10 cellular contexts compared by ENCODE assay signal in genomic region chr11:12112150-12112520, GRCh38. TPM values are rescaled to one million over a fixed set of nuclear protein-coding genes. Genes with fewer than 3 reads are reported as not detected.
DNase-seq lines count a peak whose midpoint lies in the region; ATAC-seq and TF ChIP-seq lines count a peak whose summit lies in the region.
"Had no signal": no experiment of that assay in that cellular context is flagged by ENCODE, and none has a peak within 500 bp of the region (broad histone marks: within the 10 kb centered on the region; RNA-seq: fewer than 3 reads in every experiment).

No MANE protein-coding gene starts in this region.

- no peaks in the 10 kb centered on the region for H3K9me3 ChIP-seq in transverse colon

- peaks cover 77% of the 10 kb centered on the region for H3K4me1 Mint-ChIP-seq in activated T-cell treated with anti-CD3 and anti-CD28 coated beads, Interleukin-2, amount 50 U/mL, for 72 hours (ENCODE audit: low read depth)
- H3K4me1 Mint-ChIP-seq in activated T-cell treated with anti-CD3 and anti-CD28 coated beads, Interleukin-2, amount 50 U/mL, for 4 hours (ENCODE audit: low read depth), result peaks cover 23% of the 10 kb centered on the region
- H3K4me1 Mint-ChIP-seq in brain, result peaks cover 34% of the 10 kb centered on the region

- intact Hi-C loops in transverse colon (cut with DNase I; ENCODE audit: low total_unique reads), result loop anchor here (10.0 kb wide), 2 partner anchors 63 to 123 kb away; no protein-coding TSS in a partner anchor

- H3K4me3 Mint-ChIP-seq in activated T-cell treated with anti-CD3 and anti-CD28 coated beads, Interleukin-2, amount 50 U/mL, for 72 hours, result peak overlapping the region; percentile 82 to 83
- H3K4me3 Mint-ChIP-seq in activated T-cell treated with anti-CD3 and anti-CD28 coated beads, Interleukin-2, amount 50 U/mL, for 4 hours, result no peak overlapping the region
- peak overlapping the region in 3 of 5 experiments; percentile 80 to 86 (median 81) for H3K4me3 Mint-ChIP-seq in brain

- 71% methylated on average over 1 of the region's 1 CpG; no CpG with 5 or more reads in 1 of the 2 donors for WGBS in transverse colon (ENCODE audit: low coverage in 1 of 2), 2 donors

- TF ChIP-seq CTCF in brain (conservative IDR thresholded peaks at IDR 0.05) (no peak), transverse colon (IDR thresholded peaks at IDR 0.05) (no peak)

- peak overlapping the region; percentile 57 for H3K27ac ChIP-seq in layer of hippocampus (ENCODE audit: low read depth, low read length)
- H3K27ac ChIP-seq in transverse colon, result peak overlapping the region; percentile 89 to 98 (median 95)

- no peak overlapping the region for H3K27ac Mint-ChIP-seq in activated T-cell treated with anti-CD3 and anti-CD28 coated beads, Interleukin-2, amount 50 U/mL, for 72 hours
- peak overlapping the region in 1 of 5 experiments; percentile 26 for H3K27ac Mint-ChIP-seq in brain

- in situ Hi-C loops in transverse colon (cut with MboI; ENCODE audit: low pct_ligation_motif_present in 1 of 4, low pct_unique_long_range_greater_than_20kb in 1 of 4, low sequenced_read_pairs in 3 of 4), result no loop called here

- H3K27me3 ChIP-seq in layer of hippocampus (ENCODE audit: control insufficient read depth, insufficient read depth, low read length), result no peaks in the 10 kb centered on the region
- H3K27me3 ChIP-seq in transverse colon, result no peaks in the 10 kb centered on the region

- H3K9me3 Mint-ChIP-seq in activated T-cell treated with anti-CD3 and anti-CD28 coated beads, Interleukin-2, amount 50 U/mL, for 72 hours, result no peaks in the 10 kb centered on the region
- no peaks in the 10 kb centered on the region for H3K9me3 Mint-ChIP-seq in activated T-cell treated with anti-CD3 and anti-CD28 coated beads, Interleukin-2, amount 50 U/mL, for 4 hours
- peaks cover 0 to 3% (median 0%) of the 10 kb centered on the region in 5 experiments for H3K9me3 Mint-ChIP-seq in brain

- no peaks in the 10 kb centered on the region for H3K27me3 Mint-ChIP-seq in activated T-cell treated with anti-CD3 and anti-CD28 coated beads, Interleukin-2, amount 50 U/mL, for 72 hours (ENCODE audit: low read depth)
- no peaks in the 10 kb centered on the region for H3K27me3 Mint-ChIP-seq in activated T-cell treated with anti-CD3 and anti-CD28 coated beads, Interleukin-2, amount 50 U/mL, for 4 hours (ENCODE audit: low read depth)
- H3K27me3 Mint-ChIP-seq in brain, result peaks cover 43% of the 10 kb centered on the region

- DNase-seq in activated T-cell treated with anti-CD3 and anti-CD28 coated beads, Interleukin-2, amount 50 U/mL, for 72 hours, result no peak
- no peak for DNase-seq in activated T-cell treated with anti-CD3 and anti-CD28 coated beads, Interleukin-2, amount 50 U/mL, for 4 hours
- DNase-seq in transverse colon (no peak), HPDE6-E6E7 (ENCODE audit: extremely low spot score) (no peak)
- DNase-seq: activated CD4-positive, alpha-beta T cell treated with anti-CD3 and anti-CD28 coated beads for 48 hours; SHP77 had no signal

- peaks cover 0 to 17% of the 10 kb centered on the region in 2 donors for H3K36me3 Mint-ChIP-seq in activated T-cell treated with anti-CD3 and anti-CD28 coated beads, Interleukin-2, amount 50 U/mL, for 72 hours (ENCODE audit: insufficient read depth in 2 of 2)
- H3K36me3 Mint-ChIP-seq in activated T-cell treated with anti-CD3 and anti-CD28 coated beads, Interleukin-2, amount 50 U/mL, for 4 hours (ENCODE audit: insufficient read depth), result no peaks in the 10 kb centered on the region
- no peaks in the 10 kb centered on the region for H3K36me3 Mint-ChIP-seq in brain

- no peak for TF ChIP-seq POLR2A in transverse colon (IDR thresholded peaks at IDR 0.05)

- TF ChIP-seq EP300 in transverse colon (IDR thresholded peaks at IDR 0.05; ENCODE audit: low read depth), result no peak

- H3K4me3 ChIP-seq in transverse colon, result peak overlapping the region in 3 of 4 donors; percentile 65 to 97 (median 67)

- H3K4me1 ChIP-seq in transverse colon, result peaks cover 12 to 53% (median 30%) of the 10 kb centered on the region in 4 donors

- no peak for ATAC-seq in activated T-cell treated with anti-CD3 and anti-CD28 coated beads, Interleukin-2, amount 50 U/mL, for 72 hours (replicated peaks in 1 of 2)
- no peak for ATAC-seq in activated T-cell treated with anti-CD3 and anti-CD28 coated beads, Interleukin-2, amount 50 U/mL, for 4 hours
- no peak for ATAC-seq in GM21576 (IDR thresholded peaks at IDR 0.05; ENCODE audit: unreplicated experiment)
- no peak for ATAC-seq in HG03565 (IDR thresholded peaks at IDR 0.05; ENCODE audit: unreplicated experiment)

- no peaks in the 10 kb centered on the region for H3K36me3 ChIP-seq in transverse colon

RNA-seq across cellular contexts. Expression of gene MICAL2, which starts 1.7 kb away (rescaled TPM):
- total RNA-seq in activated T-cell treated with anti-CD3 and anti-CD28 coated beads, Interleukin-2, amount 50 U/mL, for 72 hours, result 100 to 1,000 TPM; 227 to 322 TPM
- 100 to 1,000 TPM in 1 of 3 donors, 10 to 100 TPM in 2; 70.3 to 118 (median 71.4) TPM for total RNA-seq in activated T-cell treated with anti-CD3 and anti-CD28 coated beads, Interleukin-2, amount 50 U/mL, for 4 hours
- polyA plus RNA-seq in brain (ENCODE audit: insufficient read depth, low read depth, low replicate concordance), result 62.9 TPM
- total RNA-seq in transverse colon, result 100 to 1,000 TPM; 309 to 483 (median 316) TPM
